In genomic region chr5:105963856-105964255, GRCh38 we compare ENCODE assay signal across 2 cellular contexts.
TF ChIP-seq lines count a peak whose summit lies in the region.

No MANE protein-coding gene starts in this region.

TF ChIP-seq in IMR-90, 13 proteins besides CTCF, POLR2A, EP300 and RAD21:
- TF ChIP-seq FOS (IDR thresholded peaks at IDR 0.05; ENCODE audit: low read depth, low read length) (no peak), CHD1 (IDR thresholded peaks at IDR 0.05; ENCODE audit: low read depth, low read length) (no peak), RCOR1 (IDR thresholded peaks at IDR 0.05; ENCODE audit: insufficient replicate concordance, low read length) (no peak), MAFK (IDR thresholded peaks at IDR 0.05; ENCODE audit: low read depth, low read length) (no peak), SMC3 (IDR thresholded peaks at IDR 0.05; ENCODE audit: low read depth, low read length) (no peak)
TF ChIP-seq in IMR-90: peak in this region for 0.

TF ChIP-seq in endothelial cell of umbilical vein, 7 proteins besides CTCF, POLR2A, EP300 and RAD21:
- no peak for TF ChIP-seq FOS (IDR thresholded peaks at IDR 0.05; ENCODE audit: borderline replicate concordance, insufficient read depth, low read length)
- TF ChIP-seq MAX (IDR thresholded peaks at IDR 0.05; ENCODE audit: insufficient read depth, insufficient read length) = no peak
- TF ChIP-seq GATA2 (IDR thresholded peaks at IDR 0.05; ENCODE audit: insufficient read depth, insufficient read length, low read depth, low read length) = no peak
- TF ChIP-seq POLR2AphosphoS5 (IDR thresholded peaks at IDR 0.05; ENCODE audit: insufficient read depth, low read depth, low read length) = no peak
